Comparison of ENCODE assay signal across 21 cellular contexts in the genomic region with DNA sequence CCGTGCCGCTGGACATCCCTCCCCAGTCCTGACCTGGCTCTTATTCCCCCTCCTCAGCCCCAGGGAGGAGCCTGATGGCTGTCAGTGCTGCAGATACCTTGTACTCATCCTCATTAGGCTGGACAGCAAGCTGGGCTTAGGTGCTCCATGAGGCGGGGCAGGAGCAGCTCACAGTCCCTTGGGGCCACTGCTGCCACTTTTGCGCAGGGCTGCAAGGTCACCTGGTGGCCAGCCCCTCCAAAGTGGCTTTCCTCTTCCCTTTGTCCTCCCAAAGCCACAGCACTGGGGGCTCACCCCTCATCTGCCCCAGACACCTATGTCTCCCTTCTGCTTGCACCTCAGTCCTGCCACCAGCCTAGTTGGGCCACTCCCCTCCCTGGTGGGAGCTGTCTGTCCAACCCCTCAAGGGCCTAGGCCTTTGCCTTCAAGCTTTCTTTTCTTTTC.
"Had no signal": no experiment of that assay in that cellular context is flagged by ENCODE, and none has a peak within 500 bp of the region (broad histone marks: within the 10 kb centered on the region; RNA-seq: fewer than 3 reads in every experiment).

No MANE protein-coding gene starts in this region.

- DNase-seq: activated B cell treated with CpG ODN at 0.5 μM for 24 hours; activated gamma-delta T cell; activated naive CD4-positive, alpha-beta T cell treated with anti-CD3 and anti-CD28 coated beads for 36 hours; activated T-cell treated with anti-CD3 and anti-CD28 coated beads for 4 hours; activated T-cell treated with anti-CD3 and anti-CD28 coated beads, Interleukin-2, amount 50 U/mL, for 48 hours; amygdala; IMR-90; Kasumi-1; KBM-7; NCI-H1105 treated with DMSO at 0.1 percent for 48 hours; NCI-H1436 treated with DMSO at 0.1 percent for 48 hours; NCI-H187; NCI-H2081; NCI-H524; PC-3; SIG-M5; T-helper 17 cell; T1000 had no signal

- H3K27ac Mint-ChIP-seq: activated B cell treated with CpG ODN at 0.5 μM for 24 hours; activated naive CD4-positive, alpha-beta T cell treated with anti-CD3 and anti-CD28 coated beads for 36 hours; activated naive CD8-positive, alpha-beta T cell; activated T-helper 17 cell treated with anti-CD3 and anti-CD28 coated beads, Interleukin-2, amount 50 U/mL, for 72 hours; T-helper 17 cell had no signal

- H3K27me3 Mint-ChIP-seq: activated naive CD8-positive, alpha-beta T cell had no signal

- H3K9me3 Mint-ChIP-seq: activated naive CD4-positive, alpha-beta T cell treated with anti-CD3 and anti-CD28 coated beads for 36 hours; activated T-helper 17 cell treated with anti-CD3 and anti-CD28 coated beads, Interleukin-2, amount 50 U/mL, for 72 hours had no signal

- H3K4me3 Mint-ChIP-seq: activated B cell treated with CpG ODN at 0.5 μM for 24 hours; activated naive CD4-positive, alpha-beta T cell treated with anti-CD3 and anti-CD28 coated beads for 36 hours; activated naive CD8-positive, alpha-beta T cell; activated T-helper 17 cell treated with anti-CD3 and anti-CD28 coated beads, Interleukin-2, amount 50 U/mL, for 72 hours; brain; T-helper 17 cell had no signal

- ATAC-seq: activated T-helper 17 cell treated with anti-CD3 and anti-CD28 coated beads, Interleukin-2, amount 50 U/mL, for 72 hours; PC-3; T-helper 17 cell had no signal

- H3K4me1 Mint-ChIP-seq: activated B cell treated with CpG ODN at 0.5 μM for 24 hours; activated T-helper 17 cell treated with anti-CD3 and anti-CD28 coated beads, Interleukin-2, amount 50 U/mL, for 72 hours; T-helper 17 cell had no signal

- H3K36me3 Mint-ChIP-seq: activated naive CD8-positive, alpha-beta T cell had no signal
